ENCODE assay signal across 12 cellular contexts in genomic region chr1:26998319-26999300, GRCh38. TPM values are rescaled to one million over a fixed set of nuclear protein-coding genes. Genes with fewer than 3 reads are reported as not detected.
DNase-seq lines count a peak whose midpoint lies in the region; ATAC-seq, FAIRE-seq and TF ChIP-seq lines count a peak whose summit lies in the region.
"Had no signal": no experiment of that assay in that cellular context is flagged by ENCODE, and none has a peak within 500 bp of the region (broad histone marks: within the 10 kb centered on the region; RNA-seq: fewer than 3 reads in every experiment).

No MANE protein-coding gene starts in this region.

- H3K9me3 ChIP-seq in MM.1S (replicated peaks; ENCODE audit: insufficient read depth, low read length), result no peaks in the 10 kb centered on the region
- H3K9me3 ChIP-seq in H1 (ENCODE audit: insufficient read depth in 2 of 2, low read depth in 1 of 2, low read length in 1 of 2), result no peaks in the 10 kb centered on the region

- H4K8ac ChIP-seq in H1 (ENCODE audit: extremely low read depth, insufficient read depth, low read length), result peak overlapping the region; percentile 39; the same call in 1 of the 2 replicates

- H3K36me3 ChIP-seq in MM.1S (replicated peaks; ENCODE audit: insufficient read depth, low read length), result no peaks in the 10 kb centered on the region
- H3K36me3 ChIP-seq in H1 (ENCODE audit: control insufficient read depth in 2 of 4, insufficient read depth in 4 of 4, low read length in 3 of 4), result peaks cover 0 to 31% (median 4%) of the 10 kb centered on the region in 4 experiments; a peak in 3 of 8 replicates

- DNase-seq in ACHN (peak; percentile 51), MM.1S (no peak), H1 (ENCODE audit: low read depth in 1 of 2, low spot score in 2 of 2) (no peak), GM13976 (ENCODE audit: low spot score) (no peak), NCI-H1436 (lab: John Stamatoyannopoulos, UW) (no peak)
- no peak for DNase-seq in activated CD4-positive, alpha-beta T cell treated with anti-CD3 and anti-CD28 coated beads, Interleukin-2, amount 50 U/mL, for 48 hours
- DNase-seq: cortex of kidney, NCI-H524 treated with DMSO at 0.1 percent for 48 hours had no signal

- peak overlapping the region; percentile 98 for H2BK5ac ChIP-seq in H1 (ENCODE audit: low read depth, low read length)

- no peaks in the 10 kb centered on the region for H3K4me1 ChIP-seq in MM.1S (ENCODE audit: low read length)
- H3K4me1 ChIP-seq in H1 (replicated peaks in 1 of 4; ENCODE audit: control insufficient read depth in 3 of 4, insufficient read depth in 4 of 4, low read length in 3 of 4), result peaks cover 23 to 56% (median 33%) of the 10 kb centered on the region in 4 experiments

- no peaks in the 10 kb centered on the region for H3K9me2 ChIP-seq in MM.1S (replicated peaks; ENCODE audit: insufficient read depth, low read length)

- no peak for ATAC-seq in HG02981 (IDR thresholded peaks at IDR 0.05; ENCODE audit: unreplicated experiment)

- H2BK120ac ChIP-seq in H1 (replicated peaks; ENCODE audit: low read depth, low read length), result peak overlapping the region; percentile 73

- H4K20me1 ChIP-seq in MM.1S (ENCODE audit: insufficient read depth, low read length), result no peaks in the 10 kb centered on the region
- peaks cover 12 to 20% of the 10 kb centered on the region in 2 experiments for H4K20me1 ChIP-seq in H1 (replicated peaks in 1 of 2; ENCODE audit: control insufficient read depth in 1 of 2, insufficient read depth in 2 of 2, low read length in 2 of 2)

- WGBS in H1 (ENCODE audit: extremely low coverage in 1 of 2, insufficient coverage in 1 of 2, insufficient read length in 1 of 2, insufficient replicate concordance in 2 of 2, low coverage in 1 of 2, low lambda C conversion rate in 2 of 2, missing lambda C conversion rate in 1 of 2), 2 experiments, result 81% methylated on average over 11 of the region's 11 CpGs; no CpG with 5 or more reads in 1 of the 2 experiments

- H4K91ac ChIP-seq in H1 (replicated peaks; ENCODE audit: insufficient read length, low read length), result peak overlapping the region; percentile 91

- H3K79me2 ChIP-seq in MM.1S (ENCODE audit: low read length), result no peaks in the 10 kb centered on the region
- peaks cover 2 to 56% of the 10 kb centered on the region in 2 experiments; a peak in 3 of 4 replicates for H3K79me2 ChIP-seq in H1 (ENCODE audit: control insufficient read depth in 1 of 2, insufficient read depth in 2 of 2, low read length in 2 of 2)

- TF ChIP-seq CTCF in MM.1S (IDR thresholded peaks at IDR 0.05; ENCODE audit: low read length), result no peak
- no peak for TF ChIP-seq CTCF in H1 (IDR thresholded peaks at IDR 0.05; ENCODE audit: control extremely low read depth in 1 of 3, insufficient read depth in 1 of 3, low read depth in 1 of 3, low read length in 3 of 3)
- TF ChIP-seq CTCF in nephron (IDR thresholded peaks at IDR 0.05; ENCODE audit: unreplicated experiment in 3 of 3), result no peak
- TF ChIP-seq CTCF in GM13976 (IDR thresholded peaks at IDR 0.05; ENCODE audit: borderline replicate concordance, control extremely low read depth, extremely low read depth, insufficient read depth, missing control alignments), result no peak

- H3K4me3 Mint-ChIP-seq in nephron, result no peak overlapping the region

- H3K14ac ChIP-seq in H1 (ENCODE audit: insufficient read length), result no peak overlapping the region

- H3K56ac ChIP-seq in H1 (replicated peaks; ENCODE audit: insufficient read length, low read depth, low read length), result no peak overlapping the region

- H2AFZ ChIP-seq in MM.1S (ENCODE audit: low read length), result no peak overlapping the region
- no peak overlapping the region for H2AFZ ChIP-seq in H1 (ENCODE audit: low read length)

- peak overlapping the region; percentile 63 for H4K5ac ChIP-seq in H1 (ENCODE audit: insufficient read length, low read depth, low read length)

- POLR2A ChIA-PET in H1 (lab: Charles Lee; ENCODE audit: partially characterized antibody), result interaction anchor here (0.8 to 58.9 kb wide), 14 partner anchors 3 to 385 kb away, joined by 3 to 1829 read pairs (median 7); partner anchors contain the start of genes CD164L2, KDF1, SFN and SLC9A1

- H2AK5ac ChIP-seq in H1 (ENCODE audit: low read depth, low read length), result peak overlapping the region; percentile 98

- peaks cover 16% of the 10 kb centered on the region for H3K79me1 ChIP-seq in H1 (ENCODE audit: low read depth, low read length)

- H3K27me3 ChIP-seq in MM.1S (replicated peaks; ENCODE audit: insufficient read depth, low read length), result peaks cover 46% of the 10 kb centered on the region
- H3K27me3 ChIP-seq in H1 (replicated peaks in 1 of 4; ENCODE audit: control insufficient read depth in 3 of 4, extremely low read depth in 1 of 4, insufficient read depth in 3 of 4, low read length in 3 of 4), result no peaks in the 10 kb centered on the region; a peak in 1 of 7 replicates

- no peak overlapping the region for H3K23ac ChIP-seq in H1 (ENCODE audit: insufficient read length)

- no peak for FAIRE-seq in H1 (lab: Jason Lieb, UNC)

- no peaks in the 10 kb centered on the region for H3K9me3 Mint-ChIP-seq in nephron
- H3K9me3 Mint-ChIP-seq: CD4-positive, CD25-positive, alpha-beta regulatory T cell; nephron progenitor cell had no signal

- H3K27ac ChIP-seq in MM.1S (ENCODE audit: low read length) (no peak overlapping the region), H1 (ENCODE audit: low read depth, low read length) (peak overlapping the region; percentile 74)

- peak overlapping the region in 2 of 3 experiments; percentile 72 to 76 for H3K27ac Mint-ChIP-seq in nephron
- H3K27ac Mint-ChIP-seq: nephron progenitor cell had no signal

- CTCF ChIA-PET in H1 (lab: Charles Lee; ENCODE audit: partially characterized antibody), result interaction anchor here (0.8 to 12.2 kb wide), 25 partner anchors 9 to 1037 kb away, joined by 3 to 143 read pairs (median 8); partner anchors contain the start of gene TENT5B

- no peak for TF ChIP-seq EP300 in H1 (IDR thresholded peaks at IDR 0.05; ENCODE audit: borderline replicate concordance in 1 of 2, low read depth in 2 of 2, low read length in 2 of 2)

- H3F3A ChIP-seq in MM.1S (ENCODE audit: insufficient read depth, low read length), result no peaks in the 10 kb centered on the region

- H3K4me2 ChIP-seq in MM.1S (ENCODE audit: low read depth, low read length) (peak overlapping the region; percentile 85), H1 (ENCODE audit: insufficient read depth in 1 of 2, low read depth in 2 of 2, low read length in 2 of 2) (peak overlapping the region; percentile 16 to 51; a peak in 3 of 4 replicates)

- H2BK20ac ChIP-seq in H1 (ENCODE audit: low read length), result peak overlapping the region; percentile 100

- no peak for TF ChIP-seq RAD21 in H1 (IDR thresholded peaks at IDR 0.05 in 1 of 2, conservative IDR thresholded peaks at IDR 0.05 in 1 of 2; ENCODE audit: low read depth in 2 of 2, low read length in 2 of 2)

- no peaks in the 10 kb centered on the region for H3K36me3 Mint-ChIP-seq in nephron (ENCODE audit: low read depth)
- H3K36me3 Mint-ChIP-seq: CD4-positive, CD25-positive, alpha-beta regulatory T cell had no signal

- H2BK15ac ChIP-seq in H1 (ENCODE audit: low read length), result peak overlapping the region; percentile 81

- peak overlapping the region; percentile 99 for H2BK12ac ChIP-seq in H1 (ENCODE audit: low read depth, low read length)

- peak overlapping the region; percentile 41 for H3K4ac ChIP-seq in H1 (replicated peaks; ENCODE audit: insufficient read length, low read depth, low read length)

- peaks cover 9% of the 10 kb centered on the region for H3K23me2 ChIP-seq in H1 (ENCODE audit: low read depth, low read length)

- peaks cover 34% of the 10 kb centered on the region for H3K27me3 Mint-ChIP-seq in nephron (ENCODE audit: low read depth)

- H3K4me1 Mint-ChIP-seq in nephron, result peaks cover 46% of the 10 kb centered on the region

- H3K4me3 ChIP-seq in MM.1S (ENCODE audit: low read length) (no peak overlapping the region), H1 (ENCODE audit: extremely low read depth in 1 of 4, insufficient read depth in 2 of 4, low read depth in 3 of 4, low read length in 4 of 4) (peak overlapping the region in 1 of 4 experiments; percentile 39; a peak in 3 of 8 replicates)

- TF ChIP-seq POLR2A in H1 (IDR thresholded peaks at IDR 0.05; ENCODE audit: control extremely low read depth in 1 of 2, low read depth in 2 of 2, low read length in 2 of 2), result no peak; a peak in 1 of 3 replicates

- peak overlapping the region; percentile 96 for H3K18ac ChIP-seq in H1 (ENCODE audit: extremely low read depth, low read length)

- H3K9ac ChIP-seq in MM.1S (ENCODE audit: low read length) (no peak overlapping the region), H1 (replicated peaks in 1 of 4; ENCODE audit: extremely low read depth in 1 of 4, low read depth in 3 of 4, low read length in 3 of 4) (peak overlapping the region in 1 of 4 experiments; percentile 25; a peak in 2 of 7 replicates)

- in situ Hi-C loops in ACHN (cut with HindIII; ENCODE audit: low pct_ligation_motif_present, low pct_unique_long_range_greater_than_20kb, low sequenced_read_pairs) (no loop called here), GM13976 (cut with MboI; ENCODE audit: low sequenced_read_pairs, unreplicated experiment) (no loop called here)

RNA-seq across cellular contexts. Expression of gene TRNP1, which starts 5.1 kb away (rescaled TPM):
- total RNA-seq in H1 (2021; fragmentation: NEBNext Ultra II Directional; extraction: Animal tissue kit (Norgen Biotek cat#: 25700)), result 51.6 and 51.7 TPM in 2 replicates
- 102 and 106 TPM in 2 replicates for polyA plus RNA-seq in H1 (2011; rRNA removed)
- polyA plus RNA-seq in H1 (2011; cell fraction: cytosol; rRNA removed), result 69.8 TPM
- polyA plus RNA-seq in H1 (2011; cell fraction: nucleus; rRNA removed), result 31.0 TPM
- 30.9 to 32.4 TPM (median 31.9 TPM) in 4 replicates for polyA plus RNA-seq in H1 (2012, experiment 1 of 2)
- 43.6 TPM for polyA plus RNA-seq in H1 (2012, experiment 2 of 2)
- 29.6 TPM for polyA plus RNA-seq in H1 (2013, experiment 1 of 2)
- polyA plus RNA-seq in H1 (2013, experiment 2 of 2), result 28.1 TPM
- polyA minus RNA-seq in H1 (2011; rRNA and poly(A)+ RNA removed), result 17.3 and 19.1 TPM in 2 replicates
- polyA minus RNA-seq in H1 (2011; cell fraction: cytosol; rRNA and poly(A)+ RNA removed), result 31.3 TPM
- polyA minus RNA-seq in H1 (2011; cell fraction: nucleus; rRNA and poly(A)+ RNA removed), result 49.0 TPM
- total RNA-seq: CD4-positive, CD25-positive, alpha-beta regulatory T cell had no signal
- polyA plus RNA-seq: CD4-positive, CD25-positive, alpha-beta regulatory T cell had no signal

RNA-seq across cellular contexts. Expression of gene TENT5B, which starts 14.0 kb away (rescaled TPM):
- 118 and 129 TPM in 2 replicates for total RNA-seq in H1 (2021; fragmentation: NEBNext Ultra II Directional; extraction: Animal tissue kit (Norgen Biotek cat#: 25700))
- 119 and 188 TPM in 2 replicates for polyA plus RNA-seq in H1 (2011; rRNA removed)
- polyA plus RNA-seq in H1 (2011; cell fraction: cytosol; rRNA removed), result 156 TPM
- polyA plus RNA-seq in H1 (2011; cell fraction: nucleus; rRNA removed), result 142 TPM
- polyA plus RNA-seq in H1 (2012, experiment 1 of 2), result 104 to 136 TPM (median 132 TPM) in 4 replicates
- 157 TPM for polyA plus RNA-seq in H1 (2012, experiment 2 of 2)
- polyA plus RNA-seq in H1 (2013, experiment 1 of 2), result 64.1 TPM
- 57.8 TPM for polyA plus RNA-seq in H1 (2013, experiment 2 of 2)
- polyA minus RNA-seq in H1 (2011; rRNA and poly(A)+ RNA removed), result 138 and 188 TPM in 2 replicates
- 164 TPM for polyA minus RNA-seq in H1 (2011; cell fraction: cytosol; rRNA and poly(A)+ RNA removed)
- 132 TPM for polyA minus RNA-seq in H1 (2011; cell fraction: nucleus; rRNA and poly(A)+ RNA removed)
- total RNA-seq: CD4-positive, CD25-positive, alpha-beta regulatory T cell had no signal
- polyA plus RNA-seq: CD4-positive, CD25-positive, alpha-beta regulatory T cell had no signal

RNA-seq across cellular contexts. Expression of gene KDF1, which starts 38.3 kb away (rescaled TPM):
- total RNA-seq in H1 (2021; fragmentation: NEBNext Ultra II Directional; extraction: Animal tissue kit (Norgen Biotek cat#: 25700)), result 16.7 and 16.9 TPM in 2 replicates
- polyA plus RNA-seq in H1 (2011; rRNA removed), result 37.5 and 44.3 TPM in 2 replicates
- polyA plus RNA-seq in H1 (2011; cell fraction: cytosol; rRNA removed), result 26.5 TPM
- polyA plus RNA-seq in H1 (2011; cell fraction: nucleus; rRNA removed), result 24.3 TPM
- 15.8 to 22.2 TPM (median 19.0 TPM) in 4 replicates for polyA plus RNA-seq in H1 (2012, experiment 1 of 2)
- polyA plus RNA-seq in H1 (2012, experiment 2 of 2), result 21.6 TPM
- 12.0 TPM for polyA plus RNA-seq in H1 (2013, experiment 1 of 2)
- polyA plus RNA-seq in H1 (2013, experiment 2 of 2), result 11.5 TPM
- 28.9 and 33.1 TPM in 2 replicates for polyA minus RNA-seq in H1 (2011; rRNA and poly(A)+ RNA removed)
- 18.0 TPM for polyA minus RNA-seq in H1 (2011; cell fraction: cytosol; rRNA and poly(A)+ RNA removed)
- polyA minus RNA-seq in H1 (2011; cell fraction: nucleus; rRNA and poly(A)+ RNA removed), result 14.6 TPM
